Comparison of ENCODE assay signal across 27 cellular contexts in the genomic region with DNA sequence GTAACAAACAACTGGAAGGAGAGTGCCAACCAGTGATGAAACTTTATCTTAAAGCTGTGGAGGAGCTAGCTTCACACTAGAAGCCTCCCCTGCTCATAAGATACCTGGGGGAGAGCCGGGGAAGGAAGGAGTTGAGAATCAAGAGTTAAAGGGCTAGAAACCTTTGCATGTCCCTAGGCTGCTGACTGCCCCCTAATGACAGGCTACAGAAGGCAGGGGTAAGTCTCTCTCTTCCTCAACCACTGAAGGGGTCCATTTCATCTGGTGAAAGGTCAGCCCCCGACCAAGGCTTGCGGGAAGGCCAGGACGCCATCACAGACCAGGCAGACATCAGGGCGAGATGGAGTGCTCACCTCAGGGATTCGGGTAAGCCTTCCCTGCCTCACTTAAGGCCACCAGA.
DNase-seq lines count a peak whose midpoint lies in the region; ATAC-seq, FAIRE-seq and TF ChIP-seq lines count a peak whose summit lies in the region.
"Had no signal": no experiment of that assay in that cellular context is flagged by ENCODE, and none has a peak within 500 bp of the region (broad histone marks: within the 10 kb centered on the region; RNA-seq: fewer than 3 reads in every experiment).

No MANE protein-coding gene starts in this region.

- in situ Hi-C loops in GM12878 (cut with MboI) = no loop called here

- H3K4me3 Mint-ChIP-seq in neural progenitor cell = no peak overlapping the region
- H3K4me3 Mint-ChIP-seq: naive B cell; T-helper 1 cell treated with Interleukin-12 subunit alpha and Interleukin-12 subunit beta and Interleukin-4 antibody, amounts not matched to agents 30 μg/mL and 1 μg/mL, for 36 hours had no signal

- TF ChIP-seq CTCF in GM12864 (IDR thresholded peaks at IDR 0.05; ENCODE audit: low read depth, low read length, missing control alignments) = peak; percentile 47
- peak; percentile 9 to 27 (median 10); a peak in 3 of 6 replicates for TF ChIP-seq CTCF in GM12878 (IDR thresholded peaks at IDR 0.05 in 2 of 3, conservative IDR thresholded peaks at IDR 0.05 in 1 of 3; ENCODE audit: control insufficient read depth in 2 of 3, extremely low read depth in 1 of 3, insufficient read depth in 1 of 3, low read depth in 3 of 3, low read length in 3 of 3)
- TF ChIP-seq CTCF in neural progenitor cell (IDR thresholded peaks at IDR 0.05) = peak; percentile 30

- peak; percentile 43; the same call in 1 of the 2 replicates for TF ChIP-seq RAD21 in GM12878 (IDR thresholded peaks at IDR 0.05; ENCODE audit: insufficient read depth, low read depth, low read length)

- no peaks in the 10 kb centered on the region for H3K36me3 Mint-ChIP-seq in neural progenitor cell
- H3K36me3 Mint-ChIP-seq: naive B cell had no signal

- H3K4me1 ChIP-seq in GM12878 (ENCODE audit: control insufficient read depth, insufficient read depth, low read length) (no peaks in the 10 kb centered on the region), neural progenitor cell (no peaks in the 10 kb centered on the region)
- H3K4me1 ChIP-seq: left ventricle myocardium inferior, upper lobe of right lung had no signal

- no peaks in the 10 kb centered on the region for H3F3A ChIP-seq in neural progenitor cell (ENCODE audit: low read depth)

- no peak overlapping the region for H3K27ac Mint-ChIP-seq in neural progenitor cell
- H3K27ac Mint-ChIP-seq: T-helper 1 cell treated with Interleukin-12 subunit alpha and Interleukin-12 subunit beta and Interleukin-4 antibody, amounts not matched to agents 30 μg/mL and 1 μg/mL, for 36 hours had no signal

- CTCF ChIA-PET in HEK293T (lab: Yijun Ruan, JAX) (no interaction called here), GM12878 (lab: Yijun Ruan, JAX) (interaction anchor here (1.2 kb wide), 1 partner anchor 55 kb away, joined by 4 read pairs; no protein-coding TSS in a partner anchor)

- no peak for TF ChIP-seq POLR2A in GM12878 (IDR thresholded peaks at IDR 0.05; ENCODE audit: low read depth, low read length)

- H3K9me3 ChIP-seq in GM12878 (replicated peaks; ENCODE audit: control insufficient read depth, insufficient read depth, low read length) (no peaks in the 10 kb centered on the region; the same call in 2 of the 3 replicates), neural progenitor cell (ENCODE audit: low read depth) (no peaks in the 10 kb centered on the region)
- H3K9me3 ChIP-seq: upper lobe of right lung had no signal

- TF ChIP-seq EP300 in GM12878 (IDR thresholded peaks at IDR 0.05; ENCODE audit: borderline replicate concordance in 1 of 2, control insufficient read depth in 1 of 2, low read depth in 2 of 2, low read length in 2 of 2) = no peak

- H2AFZ ChIP-seq in GM12878 (ENCODE audit: control insufficient read depth, low read depth, low read length) (no peak overlapping the region), neural progenitor cell (replicated peaks) (peak overlapping the region; percentile 80)

- no TSS peak for BruUV-seq in GM12878 (replicated peaks; lab: Mats Ljungman, UMichigan)

- DNase-seq in GM12864 (ENCODE audit: low read depth) (no peak), HEK293T (ENCODE audit: extremely low spot score) (peak; percentile 19), GM12878 (ENCODE audit: low read depth, low spot score) (no peak), neural progenitor cell (ENCODE audit: low spot score) (no peak), NCI-H524 treated with DMSO at 0.1 percent for 48 hours (lab: John Stamatoyannopoulos, UW) (no peak), HTR-8/SVneo (ENCODE audit: insufficient read length, low spot score) (no peak)
- DNase-seq: activated CD4-positive, alpha-beta T cell treated with anti-CD3 and anti-CD28 coated beads for 4 hours; activated CD8-positive, alpha-beta memory T cell treated with anti-CD3 and anti-CD28 coated beads for 24 hours; activated gamma-delta T cell treated with Interleukin-2 at 50 U/mL for 16 hours; activated T-cell treated with anti-CD3 and anti-CD28 coated beads, Interleukin-2, amount 50 U/mL, for 1 hour; C1 segment of cervical spinal cord; DMS79 treated with DMSO at 0.1 percent for 48 hours; effector memory CD4-positive, alpha-beta T cell; left ventricle myocardium inferior; naive B cell; NCI-H1436 treated with DMSO at 0.1 percent for 48 hours; NCI-H524; occipital lobe; stimulated activated CD4-positive, alpha-beta T cell treated with anti-CD3 and anti-CD28 coated beads, Interleukin-1b, Interleukin-23, amount 100 ng/mL, for 48 hours; substantia nigra; upper lobe of right lung had no signal

- RAD21 ChIA-PET in GM12878 (lab: Charles Lee; ENCODE audit: unreplicated experiment) = no interaction called here

- H3K9ac ChIP-seq in GM12878 (ENCODE audit: control insufficient read depth, insufficient read depth, low read length) = no peak overlapping the region
- no peak overlapping the region for H3K9ac ChIP-seq in neural progenitor cell

- SMC1A ChIA-PET in GM12878 (lab: Charles Lee; ENCODE audit: uncharacterized antibody, unreplicated experiment) = no interaction called here

- no peaks in the 10 kb centered on the region for H3K79me2 ChIP-seq in GM12878 (ENCODE audit: control insufficient read depth, insufficient read depth, low read length)
- H3K79me2 ChIP-seq in neural progenitor cell (ENCODE audit: low read depth) = no peaks in the 10 kb centered on the region

- WGBS in GM12878 (ENCODE audit: insufficient coverage, insufficient replicate concordance, low lambda C conversion rate, missing lambda C conversion rate) = 29% methylated on average over 6 of the region's 6 CpGs

- no peaks in the 10 kb centered on the region for H3K4me1 Mint-ChIP-seq in neural progenitor cell

- H3K36me3 ChIP-seq in GM12878 (ENCODE audit: control insufficient read depth in 2 of 2, insufficient read depth in 2 of 2, low read length in 1 of 2) = no peaks in the 10 kb centered on the region; a peak in 1 of 4 replicates
- H3K36me3 ChIP-seq in neural progenitor cell = no peaks in the 10 kb centered on the region
- H3K36me3 ChIP-seq: left ventricle myocardium inferior, upper lobe of right lung had no signal

- no peaks in the 10 kb centered on the region for H3K9me3 Mint-ChIP-seq in neural progenitor cell
- H3K9me3 Mint-ChIP-seq: T-helper 1 cell treated with Interleukin-12 subunit alpha and Interleukin-12 subunit beta and Interleukin-4 antibody, amounts not matched to agents 30 μg/mL and 1 μg/mL, for 36 hours had no signal

- no peaks in the 10 kb centered on the region for H4K20me1 ChIP-seq in GM12878 (ENCODE audit: control insufficient read depth, insufficient read depth)
- H4K20me1 ChIP-seq in neural progenitor cell (ENCODE audit: low read depth) = no peaks in the 10 kb centered on the region

- H3K4me3 ChIP-seq in GM12864 (ENCODE audit: low read depth, low read length) (no peak overlapping the region), GM12878 (no peak overlapping the region), neural progenitor cell (no peak overlapping the region)
- H3K4me3 ChIP-seq: left ventricle myocardium inferior, skin epidermis, upper lobe of right lung had no signal

- peaks cover 0 to 1% of the 10 kb centered on the region in 2 experiments; a peak in 1 of 4 replicates for H3K27me3 ChIP-seq in GM12878 (replicated peaks in 1 of 2; ENCODE audit: control insufficient read depth in 2 of 2, insufficient read depth in 2 of 2, low read length in 1 of 2)
- no peaks in the 10 kb centered on the region for H3K27me3 ChIP-seq in neural progenitor cell
- H3K27me3 ChIP-seq: upper lobe of right lung had no signal

- no peak overlapping the region for H3K4me2 ChIP-seq in GM12878 (ENCODE audit: control insufficient read depth, insufficient read depth)
- no peak overlapping the region for H3K4me2 ChIP-seq in neural progenitor cell

- POLR2A ChIA-PET in HEK293T (lab: Yijun Ruan, JAX) (no interaction called here), GM12878 (lab: Charles Lee) (no interaction called here)

- H3K27ac ChIP-seq in GM12878 (ENCODE audit: control insufficient read depth, insufficient read depth) (no peak overlapping the region), neural progenitor cell (no peak overlapping the region)
- H3K27ac ChIP-seq: left ventricle myocardium inferior, RWPE1, skin epidermis, upper lobe of right lung had no signal

- intact Hi-C loops in GM12878 (cut with micrococcal nuclease; ENCODE audit: unreplicated experiment) = no loop called here

- H3K27me3 Mint-ChIP-seq in neural progenitor cell (ENCODE audit: insufficient read depth, low read depth) = peaks cover 8% of the 10 kb centered on the region

- ATAC-seq in GM12878 (no peak), HG02852 (IDR thresholded peaks at IDR 0.05; ENCODE audit: unreplicated experiment) (no peak)
- ATAC-seq: esophagus mucosa, upper lobe of right lung had no signal

- FAIRE-seq in GM12878 (lab: Jason Lieb, UNC) (no peak), HTR-8/SVneo (lab: Jason Lieb, UNC) (no peak)
- FAIRE-seq: frontal cortex had no signal

TF ChIP-seq in HEK293T, 16 proteins besides CTCF, POLR2A, EP300 and RAD21:
- TF ChIP-seq HDGF (IDR thresholded peaks at IDR 0.05; ENCODE audit: borderline replicate concordance) (no peak), SUZ12 (IDR thresholded peaks at IDR 0.05) (no peak), CTBP1 (IDR thresholded peaks at IDR 0.05; ENCODE audit: borderline replicate concordance) (no peak), TARDBP (IDR thresholded peaks at IDR 0.05) (no peak)

TF ChIP-seq in GM12878, 131 proteins besides CTCF, POLR2A, EP300 and RAD21 (continues in another document):
- TF ChIP-seq MEF2A (IDR thresholded peaks at IDR 0.05; ENCODE audit: insufficient read depth, low read depth, low read length) (no peak), CBX5 (IDR thresholded peaks at IDR 0.05; ENCODE audit: low read depth) (no peak), SREBF2 (IDR thresholded peaks at IDR 0.05; ENCODE audit: low read length) (no peak), WRNIP1 (IDR thresholded peaks at IDR 0.05; ENCODE audit: borderline replicate concordance, low read depth, low read length) (no peak)
